In genomic region chr22:24555496-24556253, GRCh38 we compare ENCODE assay signal across 9 cellular contexts. TPM values are rescaled to one million over a fixed set of nuclear protein-coding genes. Genes with fewer than 3 reads are reported as not detected.
DNase-seq lines count a peak whose midpoint lies in the region; ATAC-seq, FAIRE-seq and TF ChIP-seq lines count a peak whose summit lies in the region.
"Had no signal": no experiment of that assay in that cellular context is flagged by ENCODE, and none has a peak within 500 bp of the region (broad histone marks: within the 10 kb centered on the region; RNA-seq: fewer than 3 reads in every experiment).

Gene SNRPD3, plus strand, starts transcription at chr22:24555999. Its CDS starts 1,676 bp downstream, at chr22:24557675.

- H3K27ac Mint-ChIP-seq in chondrocyte (ENCODE audit: unreplicated experiment), result peak within 1 kb of the TSS; percentile 99

- TF ChIP-seq CTCF in chondrocyte (IDR thresholded peaks at IDR 0.05), result peak; percentile 49
- no peak for TF ChIP-seq CTCF in kidney (IDR thresholded peaks at IDR 0.05; ENCODE audit: borderline replicate concordance, extremely low read depth, insufficient read depth)

- peaks cover 37% of the 10 kb centered on the region for H3K4me1 Mint-ChIP-seq in chondrocyte (ENCODE audit: low read depth)

- no peaks in the 10 kb centered on the region for H3K9me3 Mint-ChIP-seq in chondrocyte (ENCODE audit: low read depth)

- peak within 1 kb of the TSS; percentile 96 to 98 for H3K4me3 ChIP-seq in kidney (ENCODE audit: low read length in 2 of 2)

- H3K27ac ChIP-seq in kidney (ENCODE audit: low read depth in 2 of 2, low read length in 2 of 2), result peak within 1 kb of the TSS; percentile 99

- peaks cover 26 to 36% of the 10 kb centered on the region in 2 donors for H3K4me1 ChIP-seq in kidney (ENCODE audit: control insufficient read depth in 1 of 2, insufficient read depth in 1 of 2, low read depth in 1 of 2, low read length in 2 of 2)

- H3K9me3 ChIP-seq in kidney (ENCODE audit: control insufficient read depth in 1 of 2, low read length in 2 of 2), result no peaks in the 10 kb centered on the region

- ATAC-seq in GM19043 (IDR thresholded peaks at IDR 0.05; ENCODE audit: low read depth, unreplicated experiment), result peak; percentile 32
- peak; percentile 57 for ATAC-seq in HG03354 (IDR thresholded peaks at IDR 0.05; ENCODE audit: poor library complexity, severe bottlenecking, unreplicated experiment)

- intact Hi-C loops in kidney (cut with DNase I), result no loop called here

- FAIRE-seq in kidney (lab: Jason Lieb, UNC), result no peak
- FAIRE-seq: colon had no signal

- H3K9ac ChIP-seq in kidney (ENCODE audit: low read length in 2 of 2), result peak within 1 kb of the TSS; percentile 92 to 97

- DNase-seq in AML-193 (lab: John Stamatoyannopoulos, UW) (peak; percentile 78 to 85), NCI-H446 treated with DMSO at 0.1 percent for 48 hours (lab: John Stamatoyannopoulos, UW) (peak; percentile 84), chondrocyte (ENCODE audit: low spot score) (no peak), kidney (peak; percentile 97)
- peak; percentile 80 to 88 for DNase-seq in activated CD4-positive, alpha-beta T cell treated with anti-CD3 and anti-CD28 coated beads for 24 hours (ENCODE audit: low read depth in 2 of 2)
- peak; percentile 79 to 82 for DNase-seq in stimulated activated CD4-positive, alpha-beta T cell treated with anti-CD3 and anti-CD28 coated beads, Interleukin-15, amount 100 ng/mL, for 1 hour (ENCODE audit: low read depth in 1 of 2, low spot score in 1 of 2)

- H3K4me3 Mint-ChIP-seq in chondrocyte (ENCODE audit: unreplicated experiment), result peak within 1 kb of the TSS; percentile 95

- no peaks in the 10 kb centered on the region for H3K27me3 Mint-ChIP-seq in chondrocyte (ENCODE audit: low read depth)

- peaks cover 10% of the 10 kb centered on the region for H3K36me3 Mint-ChIP-seq in chondrocyte (ENCODE audit: low read depth)

- peaks cover 20 to 29% of the 10 kb centered on the region in 2 donors for H3K36me3 ChIP-seq in kidney (ENCODE audit: control insufficient read depth in 1 of 2, insufficient read depth in 2 of 2, low read length in 2 of 2)

RNA-seq across cellular contexts. Expression of gene SNRPD3, which starts in this region (rescaled TPM):
- total RNA-seq in chondrocyte (59.3 to 84.8 TPM (median 63.9 TPM) in 3 replicates), kidney (73.7 TPM)
- polyA plus RNA-seq in kidney (ENCODE audit: insufficient read depth, low read depth, low replicate concordance), result 136 TPM
